Comparison of ENCODE assay signal across 20 cellular contexts in the genomic region with DNA sequence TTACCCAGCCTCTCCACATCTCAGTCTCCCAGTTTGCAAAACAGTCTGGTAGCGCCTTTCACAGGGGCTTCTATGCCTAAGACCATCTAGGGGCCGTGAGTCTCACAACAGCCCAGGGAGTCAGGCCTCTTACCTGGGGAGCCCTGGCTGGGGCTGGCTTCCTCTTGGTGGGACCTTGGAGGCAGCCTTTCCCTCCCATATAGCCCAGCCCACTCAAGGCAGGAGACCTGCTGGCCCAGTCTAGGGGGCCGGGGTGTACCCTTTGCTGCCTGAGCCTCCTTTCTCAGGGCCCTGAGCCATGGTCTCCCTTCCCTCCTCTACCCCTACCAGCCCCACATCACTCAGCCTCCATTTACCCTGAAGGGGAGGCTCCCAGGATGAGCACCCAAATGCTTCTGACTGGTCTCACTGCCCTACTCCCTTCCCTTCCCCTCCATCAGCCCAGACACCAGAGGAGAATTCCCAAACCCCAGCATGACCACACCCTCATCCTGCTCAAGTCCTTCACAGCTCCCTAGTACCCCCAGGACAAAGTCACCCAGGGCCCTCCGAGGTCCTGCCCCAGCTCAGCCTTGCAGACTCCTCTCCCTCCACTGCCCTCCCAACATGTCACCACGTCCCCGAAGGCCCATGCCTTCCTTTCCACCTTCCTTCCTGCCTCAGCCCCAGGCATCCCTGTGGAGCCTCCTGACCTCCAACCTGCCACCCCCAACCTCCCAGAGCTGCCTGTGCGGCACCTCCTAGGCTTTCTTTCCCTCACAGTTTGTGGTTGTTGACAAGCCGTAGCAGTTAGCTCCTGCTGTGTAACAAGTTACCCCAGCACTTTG. TPM values are rescaled to one million over a fixed set of nuclear protein-coding genes. Genes with fewer than 3 reads are reported as not detected.
A peak's percentile ranks its signal among the peaks of the same experiment; 100 is the strongest.
DNase-seq lines count a peak whose midpoint lies in the region; ATAC-seq, FAIRE-seq and TF ChIP-seq lines count a peak whose summit lies in the region.
"Had no signal": no experiment of that assay in that cellular context is flagged by ENCODE, and none has a peak within 500 bp of the region (broad histone marks: within the 10 kb centered on the region; RNA-seq: fewer than 3 reads in every experiment).

No MANE protein-coding gene starts in this region.

- no peaks in the 10 kb centered on the region for H3K4me1 ChIP-seq in Caco-2
- H3K4me1 ChIP-seq: esophagus squamous epithelium, parathyroid adenoma had no signal

- no peak for TF ChIP-seq CTCF in GM13976 (IDR thresholded peaks at IDR 0.05; ENCODE audit: borderline replicate concordance, control extremely low read depth, extremely low read depth, insufficient read depth, missing control alignments)
- TF ChIP-seq CTCF in endothelial cell (IDR thresholded peaks at IDR 0.05; ENCODE audit: unreplicated experiment) = no peak
- no peak for TF ChIP-seq CTCF in Caco-2 (IDR thresholded peaks at IDR 0.05; ENCODE audit: insufficient read depth in 1 of 2, low read depth in 1 of 2, low read length in 1 of 2, severe bottlenecking in 1 of 2, unreplicated experiment in 1 of 2)

- POLR2A ChIA-PET in Caco-2 (lab: Charles Lee) = no interaction called here

- in situ Hi-C loops in GM13976 (cut with MboI; ENCODE audit: low sequenced_read_pairs, unreplicated experiment) = no loop called here

- H3K27me3 ChIP-seq in Caco-2 (replicated peaks; ENCODE audit: control insufficient read depth, insufficient read depth, low read length) = no peaks in the 10 kb centered on the region

- DNase-seq in activated naive CD4-positive, alpha-beta T cell treated with anti-CD3 and anti-CD28 coated beads, Interleukin-2, amount 50 U/mL, for 16 hours = no peak
- peak; percentile 21 for DNase-seq in GM13976 (ENCODE audit: low spot score)
- DNase-seq in endothelial cell (ENCODE audit: low spot score) = no peak
- DNase-seq in sciatic nerve (ENCODE audit: low spot score) = peak; percentile 42
- DNase-seq in H54 (ENCODE audit: insufficient read length, low spot score) = no peak
- no peak for DNase-seq in Caco-2
- DNase-seq: activated T-cell treated with anti-CD3 and anti-CD28 coated beads, Interleukin-2, amount 50 U/mL, for 72 hours; amniotic stem cell; central memory CD4-positive, alpha-beta T cell; effector CD4-positive, alpha-beta T cell; EL; esophagus squamous epithelium; KBM-7; NCI-H2081; NCI-H510A had no signal

- intact Hi-C loops in sciatic nerve (cut with DNase I) = no loop called here
- intact Hi-C loops in Caco-2 (cut with micrococcal nuclease; ENCODE audit: unreplicated experiment) = no loop called here

- no peaks in the 10 kb centered on the region for H3K36me3 Mint-ChIP-seq in activated naive CD4-positive, alpha-beta T cell treated with anti-CD3 and anti-CD28 coated beads, Interleukin-2, amount 50 U/mL, for 24 hours
- no peaks in the 10 kb centered on the region for H3K36me3 Mint-ChIP-seq in endothelial cell (ENCODE audit: low read depth, unreplicated experiment)
- no peaks in the 10 kb centered on the region for H3K36me3 Mint-ChIP-seq in Caco-2 (ENCODE audit: insufficient read depth, unreplicated experiment)

- no peak for FAIRE-seq in H54 (lab: Jason Lieb, UNC)

- CTCF ChIA-PET in Caco-2 (lab: Charles Lee) = no interaction called here

- no TSS peak for BruUV-seq in Caco-2 (replicated peaks; lab: Mats Ljungman, UMichigan)

- H3K36me3 ChIP-seq in Caco-2 (ENCODE audit: control insufficient read depth, insufficient read depth, low read length) = no peaks in the 10 kb centered on the region
- H3K36me3 ChIP-seq: esophagus squamous epithelium had no signal

- no peak for TF ChIP-seq POLR2A in H54 (IDR thresholded peaks at IDR 0.05; ENCODE audit: low read depth, low read length)

- H3K9me3 ChIP-seq in Caco-2 = no peaks in the 10 kb centered on the region
- H3K9me3 ChIP-seq: esophagus squamous epithelium had no signal

- H3K9me3 Mint-ChIP-seq in activated naive CD4-positive, alpha-beta T cell treated with anti-CD3 and anti-CD28 coated beads, Interleukin-2, amount 50 U/mL, for 24 hours = no peaks in the 10 kb centered on the region
- H3K9me3 Mint-ChIP-seq in endothelial cell (ENCODE audit: unreplicated experiment) = no peaks in the 10 kb centered on the region
- no peaks in the 10 kb centered on the region for H3K9me3 Mint-ChIP-seq in Caco-2 (ENCODE audit: unreplicated experiment)
- H3K9me3 Mint-ChIP-seq: activated T-cell treated with anti-CD3 and anti-CD28 coated beads, Interleukin-2, amount 50 U/mL, for 72 hours had no signal

- peaks cover 34% of the 10 kb centered on the region for H3K4me1 Mint-ChIP-seq in activated naive CD4-positive, alpha-beta T cell treated with anti-CD3 and anti-CD28 coated beads, Interleukin-2, amount 50 U/mL, for 24 hours
- peaks cover 2% of the 10 kb centered on the region for H3K4me1 Mint-ChIP-seq in endothelial cell (ENCODE audit: unreplicated experiment)
- no peaks in the 10 kb centered on the region for H3K4me1 Mint-ChIP-seq in Caco-2 (ENCODE audit: low read depth, unreplicated experiment)

- no peaks in the 10 kb centered on the region for H3K27me3 Mint-ChIP-seq in activated naive CD4-positive, alpha-beta T cell treated with anti-CD3 and anti-CD28 coated beads, Interleukin-2, amount 50 U/mL, for 24 hours
- H3K27me3 Mint-ChIP-seq in endothelial cell (ENCODE audit: unreplicated experiment) = peaks cover 1% of the 10 kb centered on the region
- H3K27me3 Mint-ChIP-seq in Caco-2 (ENCODE audit: insufficient read depth, unreplicated experiment) = no peaks in the 10 kb centered on the region

- H3K4me3 ChIP-seq in Caco-2 (ENCODE audit: low read depth, low read length) = no peak overlapping the region
- H3K4me3 ChIP-seq: esophagus squamous epithelium, smooth muscle cell had no signal

- no peak overlapping the region for H3K4me3 Mint-ChIP-seq in activated naive CD4-positive, alpha-beta T cell treated with anti-CD3 and anti-CD28 coated beads, Interleukin-2, amount 50 U/mL, for 24 hours
- H3K4me3 Mint-ChIP-seq in endothelial cell (ENCODE audit: unreplicated experiment) (no peak overlapping the region), Caco-2 (ENCODE audit: unreplicated experiment) (no peak overlapping the region)
- H3K4me3 Mint-ChIP-seq: activated T-cell treated with anti-CD3 and anti-CD28 coated beads, Interleukin-2, amount 50 U/mL, for 72 hours had no signal

- H3K27ac Mint-ChIP-seq in activated naive CD4-positive, alpha-beta T cell treated with anti-CD3 and anti-CD28 coated beads, Interleukin-2, amount 50 U/mL, for 24 hours = peak overlapping the region; percentile 41
- peak overlapping the region; percentile 57 for H3K27ac Mint-ChIP-seq in endothelial cell (ENCODE audit: unreplicated experiment)
- no peak overlapping the region for H3K27ac Mint-ChIP-seq in Caco-2 (ENCODE audit: unreplicated experiment)
- H3K27ac Mint-ChIP-seq: activated T-cell treated with anti-CD3 and anti-CD28 coated beads, Interleukin-2, amount 50 U/mL, for 72 hours had no signal

- ATAC-seq in sciatic nerve (no peak), GM19324 (IDR thresholded peaks at IDR 0.05; ENCODE audit: low FRiP score, unreplicated experiment) (no peak)
- ATAC-seq: activated T-cell treated with anti-CD3 and anti-CD28 coated beads, Interleukin-2, amount 50 U/mL, for 72 hours had no signal

RNA-seq across cellular contexts. Expression of gene BARX1, which starts 55.3 kb away (rescaled TPM):
- total RNA-seq in endothelial cell (ENCODE audit: unreplicated experiment) (0.51 TPM), sciatic nerve (not detected), Caco-2 (2022) (not detected in 2 replicates)
- total RNA-seq: esophagus squamous epithelium, lower leg skin had no signal

Comparison
In these comparisons a context has a peak if more than half of its experiments do, and no peak if none do; other contexts are left out.
1. DNase-seq: peak in GM13976 (single experiment) and sciatic nerve (single experiment); none in activated naive CD4-positive, alpha-beta T cell treated with anti-CD3 and anti-CD28 coated beads, Interleukin-2, amount 50 U/mL, for 16 hours (single experiment), endothelial cell (single experiment), H54 (single experiment) and Caco-2 (0 of 2).